Comparison of ENCODE assay signal across 1 cellular context in the genomic region with DNA sequence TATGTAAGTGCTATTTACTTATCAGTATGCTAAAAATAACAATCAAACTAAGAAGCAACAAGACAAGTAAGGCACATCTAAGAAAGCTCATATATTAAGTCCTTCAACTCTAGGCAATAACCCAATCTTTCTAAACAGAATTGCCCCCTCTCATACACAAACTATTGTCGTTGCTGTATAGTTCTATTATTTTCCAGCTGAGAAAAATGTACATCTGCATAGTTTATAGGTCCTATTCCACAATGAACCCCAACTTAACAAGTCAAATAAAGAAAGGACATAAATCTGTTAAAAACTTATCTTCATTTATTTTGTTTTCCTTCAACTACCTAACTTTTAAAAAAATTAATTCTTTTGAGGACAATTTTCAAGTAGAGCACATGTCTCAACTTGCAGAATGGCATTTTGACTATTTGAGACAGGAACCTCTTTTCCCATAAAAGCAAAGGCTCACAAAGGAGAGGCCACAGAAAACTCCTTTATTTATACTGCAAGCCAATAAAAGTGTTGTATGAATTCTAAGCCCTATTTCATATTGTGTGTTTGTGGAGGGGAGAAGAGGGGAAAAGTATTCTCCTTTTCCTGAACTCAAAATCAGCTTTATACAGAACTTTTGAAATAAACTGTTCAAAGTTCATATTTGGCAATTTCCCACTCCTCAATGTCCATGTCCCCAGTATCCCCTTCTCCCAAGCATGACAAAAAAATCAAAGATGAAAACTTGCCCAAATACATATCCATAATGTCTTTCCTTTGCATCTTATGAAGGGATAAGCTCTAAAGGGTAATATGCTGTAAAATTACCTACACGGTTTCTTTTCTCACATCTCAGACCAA.
TF ChIP-seq lines count a peak whose summit lies in the region.

No MANE protein-coding gene starts in this region.

TF ChIP-seq in IMR-90, 13 proteins besides CTCF, POLR2A, EP300 and RAD21:
- no peak for TF ChIP-seq SMC3 (IDR thresholded peaks at IDR 0.05; ENCODE audit: low read depth, low read length)
- TF ChIP-seq CEBPB (IDR thresholded peaks at IDR 0.05; ENCODE audit: low read depth, low read length) = no peak
- no peak for TF ChIP-seq RCOR1 (IDR thresholded peaks at IDR 0.05; ENCODE audit: insufficient replicate concordance, low read length)
- TF ChIP-seq MXI1 (IDR thresholded peaks at IDR 0.05; ENCODE audit: borderline replicate concordance, low read depth, low read length) = no peak
- TF ChIP-seq BHLHE40 (IDR thresholded peaks at IDR 0.05; ENCODE audit: low read depth, low read length) = no peak
- no peak for TF ChIP-seq FOS (IDR thresholded peaks at IDR 0.05; ENCODE audit: low read depth, low read length)
- TF ChIP-seq CHD1 (IDR thresholded peaks at IDR 0.05; ENCODE audit: low read depth, low read length) = no peak
- TF ChIP-seq, protein P1, sequence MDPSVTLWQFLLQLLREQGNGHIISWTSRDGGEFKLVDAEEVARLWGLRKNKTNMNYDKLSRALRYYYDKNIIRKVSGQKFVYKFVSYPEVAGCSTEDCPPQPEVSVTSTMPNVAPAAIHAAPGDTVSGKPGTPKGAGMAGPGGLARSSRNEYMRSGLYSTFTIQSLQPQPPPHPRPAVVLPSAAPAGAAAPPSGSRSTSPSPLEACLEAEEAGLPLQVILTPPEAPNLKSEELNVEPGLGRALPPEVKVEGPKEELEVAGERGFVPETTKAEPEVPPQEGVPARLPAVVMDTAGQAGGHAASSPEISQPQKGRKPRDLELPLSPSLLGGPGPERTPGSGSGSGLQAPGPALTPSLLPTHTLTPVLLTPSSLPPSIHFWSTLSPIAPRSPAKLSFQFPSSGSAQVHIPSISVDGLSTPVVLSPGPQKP (IDR thresholded peaks at IDR 0.05; ENCODE audit: borderline replicate concordance, low read depth, low read length) = no peak
- TF ChIP-seq MAZ (IDR thresholded peaks at IDR 0.05; ENCODE audit: borderline replicate concordance, low read depth, low read length) = no peak
TF ChIP-seq in IMR-90: peak in this region for 0.
